ENCODE assay signal across 8 cellular contexts in genomic region chr22:40197421-40197820, GRCh38. TPM values are rescaled to one million over a fixed set of nuclear protein-coding genes. Genes with fewer than 3 reads are reported as not detected.
A peak's percentile ranks its signal among the peaks of the same experiment; 100 is the strongest.
DNase-seq lines count a peak whose midpoint lies in the region; ATAC-seq and TF ChIP-seq lines count a peak whose summit lies in the region.
"Not testable (repeated sequence)": the region's sequence is repeated elsewhere in the genome, so short reads cannot be mapped to it uniquely, and the experiment has no call there.

No MANE protein-coding gene starts in this region.

- peaks cover 11% of the 10 kb centered on the region; the same call in 1 of the 3 replicates for H3K36me3 Mint-ChIP-seq in GM23338 (ENCODE audit: low read depth)
- not testable (repeated sequence) for H3K36me3 Mint-ChIP-seq in activated naive CD4-positive, alpha-beta T cell treated with anti-CD3 and anti-CD28 coated beads, Interleukin-2, amount 50 U/mL, for 24 hours; stimulated activated naive CD8-positive, alpha-beta T cell treated with anti-CD3 and anti-CD28 coated beads, Interleukin-15, Interleukin-2, amounts not matched to agents 100 ng/mL and 50 ng/mL, for 24 hours (ENCODE audit: low read depth)

- H3K9me3 Mint-ChIP-seq in GM23338; activated naive CD4-positive, alpha-beta T cell treated with anti-CD3 and anti-CD28 coated beads, Interleukin-2, amount 50 U/mL, for 24 hours; stimulated activated naive CD8-positive, alpha-beta T cell treated with anti-CD3 and anti-CD28 coated beads, Interleukin-15, Interleukin-2, amounts not matched to agents 100 ng/mL and 50 ng/mL, for 24 hours: not testable (repeated sequence)

- H3K27ac ChIP-seq in BLaER1; GM23338 (ENCODE audit: low read depth): not testable (repeated sequence)
- peak overlapping the region; percentile 85 for H3K27ac ChIP-seq in VCaP
- H3K27ac ChIP-seq in left ventricle myocardium inferior (replicated peaks): peak overlapping the region; percentile 58
- peak overlapping the region; percentile 68 for H3K27ac ChIP-seq in osteoblast (ENCODE audit: low read depth, low read length)

- not testable (repeated sequence) for H3K27me3 ChIP-seq in BLaER1; GM23338 (ENCODE audit: insufficient read depth); left ventricle myocardium inferior (ENCODE audit: low read depth); osteoblast (ENCODE audit: insufficient read depth, low read length)

- H3K4me2 ChIP-seq in BLaER1: peak overlapping the region; percentile 9; the same call in 1 of the 2 replicates
- H3K4me2 ChIP-seq in GM23338: 0 out of 2 replicates have a peak overlapping the region, but pooled peaks have one; percentile 0
- H3K4me2 ChIP-seq in osteoblast (ENCODE audit: insufficient read depth, low read length): not testable (repeated sequence)

- ATAC-seq in GM23338: not testable (repeated sequence)

- peaks cover 37% of the 10 kb centered on the region for H3K36me3 ChIP-seq in BLaER1
- H3K36me3 ChIP-seq in GM23338 (ENCODE audit: insufficient read depth); left ventricle myocardium inferior; osteoblast (ENCODE audit: insufficient read depth, low read length): not testable (repeated sequence)

- H3K9me3 ChIP-seq in BLaER1; left ventricle myocardium inferior (replicated peaks); osteoblast (ENCODE audit: low read depth, low read length): not testable (repeated sequence)

- H3K27ac Mint-ChIP-seq in GM23338: peak overlapping the region; percentile 66; the same call in 1 of the 2 replicates
- peak overlapping the region; percentile 95 for H3K27ac Mint-ChIP-seq in activated naive CD4-positive, alpha-beta T cell treated with anti-CD3 and anti-CD28 coated beads, Interleukin-2, amount 50 U/mL, for 24 hours
- H3K27ac Mint-ChIP-seq in stimulated activated naive CD8-positive, alpha-beta T cell treated with anti-CD3 and anti-CD28 coated beads, Interleukin-15, Interleukin-2, amounts not matched to agents 100 ng/mL and 50 ng/mL, for 24 hours: peak overlapping the region; percentile 93

- not testable (repeated sequence) for H3K4me3 ChIP-seq in BLaER1; GM23338; left ventricle myocardium inferior; osteoblast (ENCODE audit: insufficient read depth, low read length)

- TF ChIP-seq CTCF in GM23338 (conservative IDR thresholded peaks at IDR 0.05; ENCODE audit: low read depth in 2 of 2); VCaP (conservative IDR thresholded peaks at IDR 0.05); left ventricle myocardium inferior (IDR thresholded peaks at IDR 0.05; ENCODE audit: borderline replicate concordance); osteoblast (IDR thresholded peaks at IDR 0.05; ENCODE audit: extremely low read depth, low read depth, low read length): not testable (repeated sequence)

- not testable (repeated sequence) for H2AFZ ChIP-seq in GM23338; osteoblast (ENCODE audit: low read length)

- peaks cover 17% of the 10 kb centered on the region for H3K27me3 Mint-ChIP-seq in GM23338 (ENCODE audit: insufficient read depth, low read depth, poor library complexity)
- not testable (repeated sequence) for H3K27me3 Mint-ChIP-seq in activated naive CD4-positive, alpha-beta T cell treated with anti-CD3 and anti-CD28 coated beads, Interleukin-2, amount 50 U/mL, for 24 hours; stimulated activated naive CD8-positive, alpha-beta T cell treated with anti-CD3 and anti-CD28 coated beads, Interleukin-15, Interleukin-2, amounts not matched to agents 100 ng/mL and 50 ng/mL, for 24 hours

- H4K20me1 ChIP-seq in BLaER1: peaks cover 91% of the 10 kb centered on the region
- peaks cover 24% of the 10 kb centered on the region; the same call in 1 of the 2 replicates for H4K20me1 ChIP-seq in GM23338 (replicated peaks; ENCODE audit: insufficient read depth)
- peaks cover 70% of the 10 kb centered on the region for H4K20me1 ChIP-seq in osteoblast (ENCODE audit: insufficient read depth, low read length)

- not testable (repeated sequence) for H3K9ac ChIP-seq in BLaER1

- peaks cover 84% of the 10 kb centered on the region for H3K4me1 Mint-ChIP-seq in GM23338
- peaks cover 81% of the 10 kb centered on the region for H3K4me1 Mint-ChIP-seq in activated naive CD4-positive, alpha-beta T cell treated with anti-CD3 and anti-CD28 coated beads, Interleukin-2, amount 50 U/mL, for 24 hours
- H3K4me1 Mint-ChIP-seq in stimulated activated naive CD8-positive, alpha-beta T cell treated with anti-CD3 and anti-CD28 coated beads, Interleukin-15, Interleukin-2, amounts not matched to agents 100 ng/mL and 50 ng/mL, for 24 hours (ENCODE audit: low read depth): peaks cover 84% of the 10 kb centered on the region

- H3K9me2 ChIP-seq in GM23338 (ENCODE audit: insufficient read depth): not testable (repeated sequence)

- H3K79me2 ChIP-seq in GM23338 (replicated peaks; ENCODE audit: insufficient read depth) (peaks cover 88% of the 10 kb centered on the region), osteoblast (ENCODE audit: insufficient read depth, low read length) (peaks cover 92% of the 10 kb centered on the region)

- H3K4me3 Mint-ChIP-seq in GM23338; activated naive CD4-positive, alpha-beta T cell treated with anti-CD3 and anti-CD28 coated beads, Interleukin-2, amount 50 U/mL, for 24 hours: not testable (repeated sequence)
- peak overlapping the region; percentile 60 for H3K4me3 Mint-ChIP-seq in stimulated activated naive CD8-positive, alpha-beta T cell treated with anti-CD3 and anti-CD28 coated beads, Interleukin-15, Interleukin-2, amounts not matched to agents 100 ng/mL and 50 ng/mL, for 24 hours

- not testable (repeated sequence) for DNase-seq in GM23338 (ENCODE audit: low spot score); left ventricle myocardium inferior; osteoblast (ENCODE audit: insufficient read length, low spot score, missing footprints)
- peak; percentile 75 for DNase-seq in cerebellar cortex (ENCODE audit: low spot score)

- intact Hi-C loops in left ventricle myocardium inferior (cut with micrococcal nuclease): not testable (repeated sequence)

- peaks cover 21% of the 10 kb centered on the region for H3F3A ChIP-seq in GM23338 (replicated peaks; ENCODE audit: low read depth)

- H3K4me1 ChIP-seq in BLaER1: peaks cover 87% of the 10 kb centered on the region
- H3K4me1 ChIP-seq in GM23338 (ENCODE audit: insufficient read depth): peaks cover 76% of the 10 kb centered on the region
- peaks cover 90% of the 10 kb centered on the region for H3K4me1 ChIP-seq in left ventricle myocardium inferior
- H3K4me1 ChIP-seq in osteoblast (ENCODE audit: insufficient read depth, low read length): peaks cover 17% of the 10 kb centered on the region

RNA-seq across cellular contexts. Expression of gene TNRC6B, which starts 19.7 kb away (rescaled TPM):
- 41.4 and 46.9 TPM in 2 replicates for total RNA-seq in GM23338 (2014; rRNA removed; shearing (Covaris generic))
- 87.8 and 91.3 TPM in 2 replicates for polyA plus RNA-seq in GM23338 (2016; fragmentation: Nextera tagmentation; extraction: Ambion mirVana)
- total RNA-seq in left ventricle myocardium inferior: 43.8 TPM
- total RNA-seq in osteoblast: 26.4 and 33.9 TPM in 2 replicates
